11 cellular contexts compared by ENCODE assay signal in genomic region chr9:99828417-99829176, GRCh38. TPM values are rescaled to one million over a fixed set of nuclear protein-coding genes. Genes with fewer than 3 reads are reported as not detected.
A peak's percentile ranks its signal among the peaks of the same experiment; 100 is the strongest.
DNase-seq lines count a peak whose midpoint lies in the region; ATAC-seq and TF ChIP-seq lines count a peak whose summit lies in the region.
"Had no signal": no experiment of that assay in that cellular context is flagged by ENCODE, and none has a peak within 500 bp of the region (broad histone marks: within the 10 kb centered on the region; RNA-seq: fewer than 3 reads in every experiment).

No MANE protein-coding gene starts in this region.

- no peaks in the 10 kb centered on the region for H3K36me3 ChIP-seq in mucosa of descending colon (ENCODE audit: low read depth)
- H3K36me3 ChIP-seq: brain microvascular endothelial cell had no signal

- no peak overlapping the region for H3K4me3 ChIP-seq in mucosa of descending colon

- H3K4me1 ChIP-seq in mucosa of descending colon (ENCODE audit: low read depth), result peaks cover 22% of the 10 kb centered on the region

- no peak for TF ChIP-seq POLR2A in erythroblast (IDR thresholded peaks at IDR 0.05; ENCODE audit: low read length)

- peak overlapping the region; percentile 55 for H3K4me3 Mint-ChIP-seq in natural killer cell
- no peak overlapping the region for H3K4me3 Mint-ChIP-seq in natural killer cell treated with Interleukin-12 subunit alpha and Interleukin-12 subunit beta and Interleukin-15 and Interleukin-18, amount 100 ng/mL, for 72 hours

- DNase-seq in natural killer cell (no peak), erythroblast (lab: John Stamatoyannopoulos, UW) (peak; percentile 10 to 30), mucosa of descending colon (peak in 1 of 3 donors; percentile 32), NCI-H187 treated with DMSO at 0.1 percent for 48 hours (lab: John Stamatoyannopoulos, UW) (no peak), SIG-M5 treated with dmso at 0.1 percent for 504 hours (lab: John Stamatoyannopoulos, UW; ENCODE audit: unreplicated experiment) (no peak)
- no peak for DNase-seq in natural killer cell treated with Interleukin-12 subunit alpha and Interleukin-12 subunit beta and Interleukin-15 and Interleukin-18, amount 100 ng/mL, for 72 hours (ENCODE audit: low spot score)
- DNase-seq in central memory CD4-positive, alpha-beta T cell, result no peak
- DNase-seq: brain microvascular endothelial cell, NCI-H446 treated with DMSO at 0.1 percent for 48 hours had no signal

- H3K9me3 Mint-ChIP-seq in natural killer cell, result no peaks in the 10 kb centered on the region
- H3K9me3 Mint-ChIP-seq in natural killer cell treated with Interleukin-12 subunit alpha and Interleukin-12 subunit beta and Interleukin-15 and Interleukin-18, amount 100 ng/mL, for 72 hours, result no peaks in the 10 kb centered on the region

- peaks cover 37 to 39% of the 10 kb centered on the region in 2 donors for H3K4me1 Mint-ChIP-seq in natural killer cell
- H3K4me1 Mint-ChIP-seq in natural killer cell treated with Interleukin-12 subunit alpha and Interleukin-12 subunit beta and Interleukin-15 and Interleukin-18, amount 100 ng/mL, for 72 hours (ENCODE audit: low read depth in 2 of 2), result peaks cover 30 to 34% of the 10 kb centered on the region in 2 donors

- intact Hi-C loops in natural killer cell (cut with micrococcal nuclease), result loop anchor here (10.0 kb wide), 2 partner anchors 386 to 774 kb away; no protein-coding TSS in a partner anchor
- intact Hi-C loops in mucosa of descending colon (cut with DNase I, micrococcal nuclease), result no loop called here

- ATAC-seq in natural killer cell, result no peak
- no peak for ATAC-seq in natural killer cell treated with Interleukin-12 subunit alpha and Interleukin-12 subunit beta and Interleukin-15 and Interleukin-18, amount 100 ng/mL, for 72 hours
- peak; percentile 38 for ATAC-seq in mucosa of descending colon
- no peak for ATAC-seq in HG02610 (IDR thresholded peaks at IDR 0.05; ENCODE audit: unreplicated experiment)
- ATAC-seq: esophagus mucosa had no signal

- H3K27ac Mint-ChIP-seq in natural killer cell, result peak overlapping the region in 1 of 2 donors; percentile 64
- H3K27ac Mint-ChIP-seq in natural killer cell treated with Interleukin-12 subunit alpha and Interleukin-12 subunit beta and Interleukin-15 and Interleukin-18, amount 100 ng/mL, for 72 hours, result no peak overlapping the region

- TF ChIP-seq CTCF in natural killer cell (IDR thresholded peaks at IDR 0.05) (no peak), mucosa of descending colon (IDR thresholded peaks at IDR 0.05) (no peak)

- peaks cover 13% of the 10 kb centered on the region for H3K36me3 Mint-ChIP-seq in natural killer cell
- peaks cover 10% of the 10 kb centered on the region for H3K36me3 Mint-ChIP-seq in natural killer cell treated with Interleukin-12 subunit alpha and Interleukin-12 subunit beta and Interleukin-15 and Interleukin-18, amount 100 ng/mL, for 72 hours

- no peaks in the 10 kb centered on the region for H3K9me3 ChIP-seq in mucosa of descending colon

- H3K27me3 Mint-ChIP-seq in natural killer cell (ENCODE audit: low read depth in 2 of 2), result peaks cover 55 to 65% of the 10 kb centered on the region in 2 donors
- H3K27me3 Mint-ChIP-seq in natural killer cell treated with Interleukin-12 subunit alpha and Interleukin-12 subunit beta and Interleukin-15 and Interleukin-18, amount 100 ng/mL, for 72 hours, result peaks cover 8 to 43% of the 10 kb centered on the region in 2 donors

RNA-seq across cellular contexts. Expression of gene NR4A3, which starts 6.9 kb away (rescaled TPM):
- 10 to 100 TPM; 31.1 to 43.4 (median 38.6) TPM for total RNA-seq in natural killer cell
- 1 to 10 TPM; 1.3 to 2.4 TPM for total RNA-seq in natural killer cell treated with Interleukin-12 subunit alpha and Interleukin-12 subunit beta and Interleukin-15 and Interleukin-18, amount 100 ng/mL, for 72 hours
- 10 to 100 TPM in 1 of 3 donors, under 1 TPM in 2; 0.51 to 25.0 (median 0.69) TPM for total RNA-seq in mucosa of descending colon

Comparison
In these comparisons a context has a peak if more than half of its experiments do, and no peak if none do; other contexts are left out.
1. DNase-seq: peak in erythroblast (2 of 2); none in natural killer cell (single experiment), natural killer cell treated with Interleukin-12 subunit alpha and Interleukin-12 subunit beta and Interleukin-15 and Interleukin-18, amount 100 ng/mL, for 72 hours (single experiment), central memory CD4-positive, alpha-beta T cell (single experiment), NCI-H187 treated with DMSO at 0.1 percent for 48 hours (single experiment) and SIG-M5 treated with dmso at 0.1 percent for 504 hours (single experiment).